Comparison of ENCODE assay signal across 23 cellular contexts in genomic region chr2:241505086-241505780, GRCh38. TPM values are rescaled to one million over a fixed set of nuclear protein-coding genes. Genes with fewer than 3 reads are reported as not detected.
DNase-seq lines count a peak whose midpoint lies in the region; ATAC-seq, FAIRE-seq and TF ChIP-seq lines count a peak whose summit lies in the region.
"Had no signal": no experiment of that assay in that cellular context is flagged by ENCODE, and none has a peak within 500 bp of the region (broad histone marks: within the 10 kb centered on the region; RNA-seq: fewer than 3 reads in every experiment).

No MANE protein-coding gene starts in this region.

- 91% methylated on average over 15 of the region's 15 CpGs; no CpG with 5 or more reads in 1 of the 2 experiments for WGBS in H1 (ENCODE audit: extremely low coverage in 1 of 2, insufficient coverage in 1 of 2, insufficient read length in 1 of 2, insufficient replicate concordance in 2 of 2, low coverage in 1 of 2, low lambda C conversion rate in 2 of 2, missing lambda C conversion rate in 1 of 2), 2 experiments
- 42 to 62% (median 49%) methylated on average over 15 of the region's 15 CpGs for WGBS in psoas muscle, 3 donors

- no peak overlapping the region for H2BK15ac ChIP-seq in H1 (ENCODE audit: low read length)

- no peak overlapping the region for H2BK12ac ChIP-seq in H1 (ENCODE audit: low read depth, low read length)

- DNase-seq in DND-41 (no peak), HFFc6 (no peak), H1 (ENCODE audit: low read depth in 1 of 2, low spot score in 2 of 2) (no peak), psoas muscle (peak in 1 of 2 donors; percentile 70), epidermal melanocyte (ENCODE audit: insufficient read length, low spot score) (no peak), NCI-H2196 (lab: John Stamatoyannopoulos, UW; ENCODE audit: unreplicated experiment) (no peak)
- DNase-seq: activated CD4-positive, alpha-beta T cell treated with anti-CD3 and anti-CD28 coated beads for 4 hours; activated effector memory CD4-positive, alpha-beta T cell treated with anti-CD3 and anti-CD28 coated beads, Interleukin-2, amount 50 U/mL, for 16 hours; amniotic stem cell; MG63; NCI-H1436 treated with DMSO at 0.1 percent for 48 hours; NCI-H526 treated with DMSO at 0.1 percent for 48 hours; stimulated activated CD4-positive, alpha-beta T cell treated with anti-CD3 and anti-CD28 coated beads, Interleukin-2, amount 100 ng/mL, for 48 hours had no signal

- no peak overlapping the region for H2BK20ac ChIP-seq in H1 (ENCODE audit: low read length)

- peaks cover 4% of the 10 kb centered on the region; the same call in 1 of the 2 replicates for H3K27me3 Mint-ChIP-seq in HFFc6 (ENCODE audit: insufficient read depth)
- H3K27me3 Mint-ChIP-seq: central memory CD8-positive, alpha-beta T cell; IgD-negative memory B cell; memory B cell; stimulated activated naive CD8-positive, alpha-beta T cell treated with anti-CD3 and anti-CD28 coated beads, Interleukin-15, Interleukin-2, amounts not matched to agents 100 ng/mL and 50 ng/mL, for 24 hours had no signal

- FAIRE-seq in H1 (lab: Jason Lieb, UNC) = no peak
- FAIRE-seq: frontal cortex had no signal

- H4K5ac ChIP-seq in H1 (ENCODE audit: insufficient read length, low read depth, low read length) = no peak overlapping the region

- no peaks in the 10 kb centered on the region for H3K27me3 ChIP-seq in DND-41 (ENCODE audit: insufficient read depth, low read length, poor library complexity)
- H3K27me3 ChIP-seq in H1 (replicated peaks in 1 of 4; ENCODE audit: control insufficient read depth in 3 of 4, extremely low read depth in 1 of 4, insufficient read depth in 3 of 4, low read length in 3 of 4) = peaks cover 0 to 9% (median 5%) of the 10 kb centered on the region in 4 experiments; a peak in 4 of 7 replicates
- H3K27me3 ChIP-seq in psoas muscle (ENCODE audit: insufficient read depth in 3 of 3, low read length in 2 of 3) = no peaks in the 10 kb centered on the region
- H3K27me3 ChIP-seq: MG63, tibial nerve had no signal

- TF ChIP-seq EP300 in H1 (IDR thresholded peaks at IDR 0.05; ENCODE audit: borderline replicate concordance in 1 of 2, low read depth in 2 of 2, low read length in 2 of 2) = no peak

- no peak overlapping the region for H4K91ac ChIP-seq in H1 (replicated peaks; ENCODE audit: insufficient read length, low read length)

- H2BK120ac ChIP-seq in H1 (replicated peaks; ENCODE audit: low read depth, low read length) = no peak overlapping the region

- peaks cover 15% of the 10 kb centered on the region; the same call in 1 of the 2 replicates for H3K36me3 Mint-ChIP-seq in HFFc6 (ENCODE audit: low read depth)
- H3K36me3 Mint-ChIP-seq: memory B cell had no signal

- no peak overlapping the region for H3K23ac ChIP-seq in H1 (ENCODE audit: insufficient read length)

- H3K27ac Mint-ChIP-seq in HFFc6 = peak overlapping the region; percentile 38; the same call in 1 of the 2 replicates
- H3K27ac Mint-ChIP-seq: IgD-negative memory B cell; memory B cell; stimulated activated naive CD8-positive, alpha-beta T cell treated with anti-CD3 and anti-CD28 coated beads, Interleukin-15, Interleukin-2, amounts not matched to agents 100 ng/mL and 50 ng/mL, for 24 hours had no signal

- peak overlapping the region; percentile 24; the same call in 1 of the 2 replicates for H2BK5ac ChIP-seq in H1 (ENCODE audit: low read depth, low read length)

- no peak for ATAC-seq in DND-41 (ENCODE audit: insufficient read depth, low read depth)
- peak; percentile 3 to 18 (median 16) for ATAC-seq in psoas muscle
- ATAC-seq in GM18873 (IDR thresholded peaks at IDR 0.05; ENCODE audit: low FRiP score, unreplicated experiment) = no peak

- peaks cover 17% of the 10 kb centered on the region for H3K23me2 ChIP-seq in H1 (ENCODE audit: low read depth, low read length)

- no peak for TF ChIP-seq POLR2A in H1 (IDR thresholded peaks at IDR 0.05; ENCODE audit: control extremely low read depth in 1 of 2, low read depth in 2 of 2, low read length in 2 of 2)

- no peak overlapping the region for H2AK5ac ChIP-seq in H1 (ENCODE audit: low read depth, low read length)

- no peak overlapping the region for H4K8ac ChIP-seq in H1 (ENCODE audit: extremely low read depth, insufficient read depth, low read length)

- H3K56ac ChIP-seq in H1 (replicated peaks; ENCODE audit: insufficient read length, low read depth, low read length) = no peak overlapping the region

- POLR2A ChIA-PET in H1 (lab: Charles Lee; ENCODE audit: partially characterized antibody) = interaction anchor here (10.2 kb wide), 1 partner anchor 12 kb away, joined by 104 read pairs; no protein-coding TSS in a partner anchor

- H3K4me1 ChIP-seq in DND-41 (ENCODE audit: insufficient read depth, low read length) = peaks cover 36% of the 10 kb centered on the region
- peaks cover 2 to 15% (median 11%) of the 10 kb centered on the region in 4 experiments for H3K4me1 ChIP-seq in H1 (replicated peaks in 1 of 4; ENCODE audit: control insufficient read depth in 3 of 4, insufficient read depth in 4 of 4, low read length in 3 of 4)
- peaks cover 71% of the 10 kb centered on the region for H3K4me1 ChIP-seq in psoas muscle

- H3K14ac ChIP-seq in H1 (ENCODE audit: insufficient read length) = no peak overlapping the region

- peaks cover 18% of the 10 kb centered on the region for H3K79me1 ChIP-seq in H1 (ENCODE audit: low read depth, low read length)

- H3K9me3 Mint-ChIP-seq in HFFc6 = no peaks in the 10 kb centered on the region
- H3K9me3 Mint-ChIP-seq: central memory CD8-positive, alpha-beta T cell; IgD-negative memory B cell; memory B cell; stimulated activated naive CD8-positive, alpha-beta T cell treated with anti-CD3 and anti-CD28 coated beads, Interleukin-15, Interleukin-2, amounts not matched to agents 100 ng/mL and 50 ng/mL, for 24 hours had no signal

- H3K27ac ChIP-seq in DND-41 (ENCODE audit: low read length) = no peak overlapping the region
- no peak overlapping the region for H3K27ac ChIP-seq in H1 (ENCODE audit: low read depth, low read length)
- H3K27ac ChIP-seq in psoas muscle = peak overlapping the region; percentile 94
- H3K27ac ChIP-seq: HL-60, parathyroid adenoma, skin epidermis, tibial nerve had no signal

- H3K9ac ChIP-seq in DND-41 (ENCODE audit: low read depth, low read length) (no peak overlapping the region), H1 (replicated peaks in 1 of 4; ENCODE audit: extremely low read depth in 1 of 4, low read depth in 3 of 4, low read length in 3 of 4) (no peak overlapping the region)
- H3K9ac ChIP-seq: parathyroid adenoma had no signal

- H2AFZ ChIP-seq in DND-41 (ENCODE audit: low read depth, low read length) = no peak overlapping the region
- H2AFZ ChIP-seq in H1 (ENCODE audit: low read length) = no peak overlapping the region
- H2AFZ ChIP-seq: parathyroid adenoma had no signal

- H3K79me2 ChIP-seq in DND-41 (ENCODE audit: insufficient read depth, low read length) (peaks cover 57% of the 10 kb centered on the region), H1 (ENCODE audit: control insufficient read depth in 1 of 2, insufficient read depth in 2 of 2, low read length in 2 of 2) (peaks cover 14 to 54% of the 10 kb centered on the region in 2 experiments)

- H3K18ac ChIP-seq in H1 (ENCODE audit: extremely low read depth, low read length) = no peak overlapping the region; the same call in 1 of the 2 replicates

- H4K20me1 ChIP-seq in DND-41 (ENCODE audit: insufficient read depth, low read length) (peaks cover 53% of the 10 kb centered on the region), H1 (replicated peaks in 1 of 2; ENCODE audit: control insufficient read depth in 1 of 2, insufficient read depth in 2 of 2, low read length in 2 of 2) (peaks cover 9 to 35% of the 10 kb centered on the region in 2 experiments)

- H3K4me1 Mint-ChIP-seq in HFFc6 (ENCODE audit: low read depth) = peaks cover 27% of the 10 kb centered on the region

- TF ChIP-seq CTCF in DND-41 (IDR thresholded peaks at IDR 0.05; ENCODE audit: borderline replicate concordance, extremely low read depth, low read length, poor library complexity, severe bottlenecking) (no peak), HFFc6 (IDR thresholded peaks at IDR 0.05) (no peak), H1 (IDR thresholded peaks at IDR 0.05; ENCODE audit: control extremely low read depth in 1 of 3, insufficient read depth in 1 of 3, low read depth in 1 of 3, low read length in 3 of 3) (no peak), psoas muscle (IDR thresholded peaks at IDR 0.05) (no peak)

- CTCF ChIA-PET in H1 (lab: Charles Lee; ENCODE audit: partially characterized antibody) = interaction anchor here (1.4 to 1.5 kb wide), 2 partner anchors 11 to 374 kb away, joined by 3 to 4 read pairs; no protein-coding TSS in a partner anchor

- H3K4me3 Mint-ChIP-seq in HFFc6 = no peak overlapping the region
- H3K4me3 Mint-ChIP-seq: central memory CD8-positive, alpha-beta T cell; memory B cell; stimulated activated naive CD8-positive, alpha-beta T cell treated with anti-CD3 and anti-CD28 coated beads, Interleukin-15, Interleukin-2, amounts not matched to agents 100 ng/mL and 50 ng/mL, for 24 hours had no signal

- H3K36me3 ChIP-seq in DND-41 (ENCODE audit: insufficient read depth, low read length) (peaks cover 38% of the 10 kb centered on the region), H1 (ENCODE audit: control insufficient read depth in 2 of 4, insufficient read depth in 4 of 4, low read length in 3 of 4) (peaks cover 0 to 4% (median 3%) of the 10 kb centered on the region in 4 experiments; a peak in 5 of 8 replicates), psoas muscle (ENCODE audit: insufficient read depth in 1 of 2, low read depth in 1 of 2) (peaks cover 0 to 13% of the 10 kb centered on the region in 2 donors)

- intact Hi-C loops in psoas muscle (cut with DNase I) = loop anchor here in 1 of 2 donors (5.0 kb wide), 3 partner anchors 107 to 188 kb away; partner anchors contain the start of genes FARP2, HDLBP and SEPTIN2

- no peak overlapping the region for H3K4ac ChIP-seq in H1 (replicated peaks; ENCODE audit: insufficient read length, low read depth, low read length)

- H3K4me2 ChIP-seq in DND-41 (ENCODE audit: insufficient read depth, low read length) (peak overlapping the region; percentile 11; the same call in 1 of the 2 replicates), H1 (ENCODE audit: insufficient read depth in 1 of 2, low read depth in 2 of 2, low read length in 2 of 2) (no peak overlapping the region; a peak in 1 of 4 replicates)

- TF ChIP-seq RAD21 in H1 (IDR thresholded peaks at IDR 0.05 in 1 of 2, conservative IDR thresholded peaks at IDR 0.05 in 1 of 2; ENCODE audit: low read depth in 2 of 2, low read length in 2 of 2) = no peak

- no peak overlapping the region for H3K4me3 ChIP-seq in DND-41 (ENCODE audit: low read depth in 1 of 2, low read length in 2 of 2)
- no peak overlapping the region for H3K4me3 ChIP-seq in H1 (ENCODE audit: extremely low read depth in 1 of 4, insufficient read depth in 2 of 4, low read depth in 3 of 4, low read length in 4 of 4)
- peak overlapping the region; percentile 85 for H3K4me3 ChIP-seq in psoas muscle
- H3K4me3 ChIP-seq: MG63, skin epidermis, tibial nerve had no signal

- no peaks in the 10 kb centered on the region for H3K9me3 ChIP-seq in DND-41 (ENCODE audit: insufficient read depth, low read length, severe bottlenecking)
- no peaks in the 10 kb centered on the region for H3K9me3 ChIP-seq in H1 (ENCODE audit: insufficient read depth in 2 of 2, low read depth in 1 of 2, low read length in 1 of 2)
- no peaks in the 10 kb centered on the region for H3K9me3 ChIP-seq in psoas muscle
- H3K9me3 ChIP-seq: MG63, tibial nerve had no signal

RNA-seq across cellular contexts. Expression of gene STK25, which starts 3.2 kb away (rescaled TPM):
- total RNA-seq in HFFc6 (2021; fragmentation: NEBNext Ultra II Directional; extraction: Animal tissue kit (Norgen Biotek cat#: 25700)) = 100 to 1,000 TPM; 129 to 159 (median 150) TPM
- 159 and 162 TPM in 2 replicates for total RNA-seq in H1 (2021; fragmentation: NEBNext Ultra II Directional; extraction: Animal tissue kit (Norgen Biotek cat#: 25700))
- 546 and 743 TPM in 2 replicates for polyA plus RNA-seq in H1 (2011; rRNA removed)
- polyA plus RNA-seq in H1 (2011; cell fraction: cytosol; rRNA removed) = 422 TPM
- 1,385 TPM for polyA plus RNA-seq in H1 (2011; cell fraction: nucleus; rRNA removed)
- 179 to 242 TPM (median 225 TPM) in 4 replicates for polyA plus RNA-seq in H1 (2012, experiment 1 of 2)
- polyA plus RNA-seq in H1 (2012, experiment 2 of 2) = 236 TPM
- 117 TPM for polyA plus RNA-seq in H1 (2013, experiment 1 of 2)
- polyA plus RNA-seq in H1 (2013, experiment 2 of 2) = 108 TPM
- polyA minus RNA-seq in H1 (2011; rRNA and poly(A)+ RNA removed) = 256 and 338 TPM in 2 replicates
- 108 TPM for polyA minus RNA-seq in H1 (2011; cell fraction: cytosol; rRNA and poly(A)+ RNA removed)
- 190 TPM for polyA minus RNA-seq in H1 (2011; cell fraction: nucleus; rRNA and poly(A)+ RNA removed)
- total RNA-seq in psoas muscle = 100 to 1,000 TPM; 268 to 382 (median 276) TPM
- polyA plus RNA-seq in psoas muscle = 100 to 1,000 TPM; 227 to 489 (median 385) TPM

RNA-seq across cellular contexts. Expression of gene BOK, which starts 53.3 kb away (rescaled TPM):
- total RNA-seq in HFFc6 (2021; fragmentation: NEBNext Ultra II Directional; extraction: Animal tissue kit (Norgen Biotek cat#: 25700)) = 10 to 100 TPM; 26.3 to 42.4 (median 29.1) TPM
- 33.7 and 34.7 TPM in 2 replicates for total RNA-seq in H1 (2021; fragmentation: NEBNext Ultra II Directional; extraction: Animal tissue kit (Norgen Biotek cat#: 25700))
- polyA plus RNA-seq in H1 (2011; rRNA removed) (37.6 and 47.9 TPM in 2 replicates), psoas muscle (10 to 100 TPM in 1 of 3 donors, 1 to 10 TPM in 2; 1.3 to 12.8 (median 3.9) TPM)
- 33.5 TPM for polyA plus RNA-seq in H1 (2011; cell fraction: cytosol; rRNA removed)
- polyA plus RNA-seq in H1 (2011; cell fraction: nucleus; rRNA removed) = 50.2 TPM
- polyA plus RNA-seq in H1 (2012, experiment 1 of 2) = 18.3 to 27.4 TPM (median 25.2 TPM) in 4 replicates
- 30.5 TPM for polyA plus RNA-seq in H1 (2012, experiment 2 of 2)
- polyA plus RNA-seq in H1 (2013, experiment 1 of 2) = 25.1 TPM
- polyA plus RNA-seq in H1 (2013, experiment 2 of 2) = 24.1 TPM
- polyA minus RNA-seq in H1 (2011; rRNA and poly(A)+ RNA removed) = 14.2 and 14.4 TPM in 2 replicates
- polyA minus RNA-seq in H1 (2011; cell fraction: cytosol; rRNA and poly(A)+ RNA removed) = 13.2 TPM
- polyA minus RNA-seq in H1 (2011; cell fraction: nucleus; rRNA and poly(A)+ RNA removed) = 12.3 TPM
- total RNA-seq in psoas muscle = 1 to 10 TPM; 1.3 to 3.9 (median 3.2) TPM

Comparison
In these comparisons a context has a peak if more than half of its experiments do, and no peak if none do; other contexts are left out.
1. ATAC-seq: peak in psoas muscle (4 of 4); none in DND-41 (single experiment) and GM18873 (single experiment).